ENCODE assay signal across 1 cellular context in the genomic region with DNA sequence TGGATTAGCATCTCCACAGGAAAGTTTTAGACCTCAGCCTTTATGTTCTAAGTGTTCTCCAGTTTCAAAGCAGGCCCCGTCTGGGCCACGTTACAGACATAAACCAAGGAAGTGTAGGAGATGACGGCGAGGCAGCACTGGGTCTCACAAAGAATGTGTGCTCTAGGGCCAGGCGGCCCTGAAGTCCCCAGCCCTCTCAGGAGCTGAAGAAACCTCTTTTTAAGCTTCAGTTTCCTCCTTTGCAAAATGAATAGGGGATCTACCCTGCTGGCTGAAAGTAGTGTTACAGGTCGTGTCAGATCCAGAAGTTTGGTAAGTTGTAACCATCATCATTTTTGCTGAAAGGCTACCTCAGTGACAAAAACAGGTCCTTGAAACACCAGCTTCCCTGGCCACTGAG.
TF ChIP-seq lines count a peak whose summit lies in the region.

No MANE protein-coding gene starts in this region.

TF ChIP-seq in SK-N-SH, 30 proteins besides CTCF, POLR2A, EP300 and RAD21 (continued from another document):
- TF ChIP-seq REST (IDR thresholded peaks at IDR 0.05; ENCODE audit: low read depth, low read length), result no peak
- TF ChIP-seq NRF1 (IDR thresholded peaks at IDR 0.05; ENCODE audit: low read depth, low read length), result no peak
- TF ChIP-seq, protein P1, sequence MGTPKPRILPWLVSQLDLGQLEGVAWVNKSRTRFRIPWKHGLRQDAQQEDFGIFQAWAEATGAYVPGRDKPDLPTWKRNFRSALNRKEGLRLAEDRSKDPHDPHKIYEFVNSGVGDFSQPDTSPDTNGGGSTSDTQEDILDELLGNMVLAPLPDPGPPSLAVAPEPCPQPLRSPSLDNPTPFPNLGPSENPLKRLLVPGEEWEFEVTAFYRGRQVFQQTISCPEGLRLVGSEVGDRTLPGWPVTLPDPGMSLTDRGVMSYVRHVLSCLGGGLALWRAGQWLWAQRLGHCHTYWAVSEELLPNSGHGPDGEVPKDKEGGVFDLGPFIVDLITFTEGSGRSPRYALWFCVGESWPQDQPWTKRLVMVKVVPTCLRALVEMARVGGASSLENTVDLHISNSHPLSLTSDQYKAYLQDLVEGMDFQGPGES (IDR thresholded peaks at IDR 0.05; ENCODE audit: low read depth, low read length), result no peak
- no peak for TF ChIP-seq FOXM1 (IDR thresholded peaks at IDR 0.05; ENCODE audit: low read depth)
TF ChIP-seq in SK-N-SH: peak in this region for 0.
